ENCODE assay signal across 8 cellular contexts in genomic region chr10:4121531-4122380, GRCh38.
A peak's percentile ranks its signal among the peaks of the same experiment; 100 is the strongest.
DNase-seq lines count a peak whose midpoint lies in the region; ATAC-seq and TF ChIP-seq lines count a peak whose summit lies in the region.

No MANE protein-coding gene starts in this region.

- H3K27me3 ChIP-seq in lung (ENCODE audit: control insufficient read depth, insufficient read depth): no peaks in the 10 kb centered on the region
- H3K27me3 ChIP-seq in tibial nerve: no peaks in the 10 kb centered on the region

- 35% methylated on average over 14 of the region's 14 CpGs for WGBS in lung, 2 donors
- WGBS in tibial nerve, 2 donors: 54 to 57% methylated on average over 14 of the region's 14 CpGs

- H3K36me3 ChIP-seq in lung (ENCODE audit: control insufficient read depth in 2 of 2, insufficient read depth in 2 of 2, low read length in 2 of 2) (no peaks in the 10 kb centered on the region), tibial nerve (no peaks in the 10 kb centered on the region)

- no peak overlapping the region for H3K4me3 ChIP-seq in lung
- peak overlapping the region in 2 of 4 donors; percentile 9 to 21 for H3K4me3 ChIP-seq in tibial nerve
- H3K4me3 ChIP-seq in foreskin fibroblast (ENCODE audit: low read depth in 1 of 2, low read length in 2 of 2): no peak overlapping the region

- TF ChIP-seq EP300 in tibial nerve (IDR thresholded peaks at IDR 0.05): peak in 1 of 2 donors; percentile 65

- peak overlapping the region; percentile 37 to 48 for H3K27ac ChIP-seq in lung (ENCODE audit: low read depth in 1 of 2, low read length in 1 of 2)
- H3K27ac ChIP-seq in tibial nerve: peak overlapping the region in 1 of 4 donors; percentile 47

- ATAC-seq in GM18517 (IDR thresholded peaks at IDR 0.05; ENCODE audit: unreplicated experiment): peak; percentile 86
- ATAC-seq in GM21529 (IDR thresholded peaks at IDR 0.05; ENCODE audit: unreplicated experiment): peak; percentile 76
- peak; percentile 51 for ATAC-seq in HG03565 (IDR thresholded peaks at IDR 0.05; ENCODE audit: unreplicated experiment)
- ATAC-seq in lung (ENCODE audit: insufficient read depth, low FRiP score): peak; percentile 47
- no peak for ATAC-seq in omental fat pad (ENCODE audit: low FRiP score)

- DNase-seq in lung (ENCODE audit: low spot score): no peak
- DNase-seq in omental fat pad (ENCODE audit: low spot score): no peak
- DNase-seq in tibial nerve (ENCODE audit: low spot score in 2 of 2): no peak
- no peak for DNase-seq in foreskin fibroblast
- no peak for DNase-seq in activated effector memory CD4-positive, alpha-beta T cell treated with Interleukin-2 at 50 U/mL for 16 hours

- H3K4me1 ChIP-seq in lung (ENCODE audit: control insufficient read depth in 2 of 2, insufficient read depth in 2 of 2, low read length in 2 of 2) (peaks cover 0 to 4% of the 10 kb centered on the region in 2 donors), tibial nerve (peaks cover 0 to 3% (median 0%) of the 10 kb centered on the region in 4 donors)

- H3K9me3 ChIP-seq in lung (ENCODE audit: control insufficient read depth in 2 of 2, insufficient read depth in 1 of 2, low read length in 1 of 2) (peaks cover 0 to 8% of the 10 kb centered on the region in 2 donors), tibial nerve (peaks cover 0 to 18% (median 0%) of the 10 kb centered on the region in 4 donors)

- TF ChIP-seq CTCF in lung (IDR thresholded peaks at IDR 0.05; ENCODE audit: control extremely low read depth, extremely low read depth) (no peak), omental fat pad (IDR thresholded peaks at IDR 0.05) (no peak), tibial nerve (IDR thresholded peaks at IDR 0.05) (no peak), foreskin fibroblast (IDR thresholded peaks at IDR 0.05; ENCODE audit: low read depth, low read length) (no peak)

- TF ChIP-seq POLR2A in tibial nerve (IDR thresholded peaks at IDR 0.05): no peak
